ENCODE assay signal across 1 cellular context in the genomic region with DNA sequence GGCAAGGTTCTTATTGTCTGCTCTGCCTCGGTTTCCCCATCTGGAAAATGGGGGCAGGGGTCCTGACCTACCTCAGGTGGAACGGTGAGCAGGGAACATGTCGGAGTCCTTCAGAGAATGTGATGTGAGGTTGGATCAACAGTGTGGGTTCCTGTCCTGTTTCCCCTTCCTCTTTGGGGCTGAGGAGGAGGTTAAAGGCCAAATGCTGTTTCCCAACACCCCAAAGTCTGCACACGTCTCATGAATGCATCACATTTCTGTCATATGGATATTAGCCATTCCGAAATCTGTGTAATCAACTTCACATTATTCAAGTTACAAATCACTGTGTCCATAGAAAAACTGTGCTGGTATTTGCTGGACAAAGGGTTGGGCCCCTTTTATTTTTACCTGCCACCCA. TPM values are rescaled to one million over a fixed set of nuclear protein-coding genes. Genes with fewer than 3 reads are reported as not detected.
"Had no signal": no experiment of that assay in that cellular context is flagged by ENCODE, and none has a peak within 500 bp of the region (broad histone marks: within the 10 kb centered on the region; RNA-seq: fewer than 3 reads in every experiment).

No MANE protein-coding gene starts in this region.

RNA-seq across cellular contexts. Expression of a gene that starts 44.3 kb away (rescaled TPM):
- polyA plus RNA-seq: naive thymus-derived CD8-positive, alpha-beta T cell had no signal
